In genomic region chr3:150409125-150409526, GRCh38 we compare ENCODE assay signal across 8 cellular contexts. TPM values are rescaled to one million over a fixed set of nuclear protein-coding genes. Genes with fewer than 3 reads are reported as not detected.
DNase-seq lines count a peak whose midpoint lies in the region; ATAC-seq and TF ChIP-seq lines count a peak whose summit lies in the region.

No MANE protein-coding gene starts in this region.

- ATAC-seq in central memory CD8-positive, alpha-beta T cell (replicated peaks; ENCODE audit: extremely low read depth, poor library complexity, severe bottlenecking), result no peak
- ATAC-seq in HG02678 (IDR thresholded peaks at IDR 0.05; ENCODE audit: unreplicated experiment) (no peak), GM18498 (IDR thresholded peaks at IDR 0.05; ENCODE audit: unreplicated experiment) (no peak)

- peak overlapping the region; percentile 96 to 99 (median 99) for H3K27ac Mint-ChIP-seq in IgD-negative memory B cell
- H3K27ac Mint-ChIP-seq in central memory CD8-positive, alpha-beta T cell (ENCODE audit: low read depth), result peak overlapping the region; percentile 95

- H3K36me3 ChIP-seq in GM06990 (ENCODE audit: control insufficient read depth, insufficient read depth, low read length), result no peaks in the 10 kb centered on the region
- H3K36me3 ChIP-seq in muscle layer of colon (ENCODE audit: insufficient read depth, low read length), result no peaks in the 10 kb centered on the region

- H3K27me3 ChIP-seq in GM06990 (replicated peaks; ENCODE audit: control insufficient read depth, insufficient read depth, low read length) (no peaks in the 10 kb centered on the region), muscle layer of colon (ENCODE audit: control insufficient read depth in 1 of 2, insufficient read depth in 2 of 2, low read length in 2 of 2) (no peaks in the 10 kb centered on the region)

- no peak for TF ChIP-seq CTCF in GM06990 (IDR thresholded peaks at IDR 0.05; ENCODE audit: insufficient read depth, low read length, poor library complexity, severe bottlenecking)

- peak overlapping the region; percentile 96 for H3K9ac ChIP-seq in muscle layer of colon (ENCODE audit: low read length)

- peaks cover 12% of the 10 kb centered on the region for H3K4me1 ChIP-seq in muscle layer of colon (ENCODE audit: insufficient read depth, low read length)

- H3K4me3 Mint-ChIP-seq in IgD-negative memory B cell, result peak overlapping the region; percentile 89 to 97 (median 96)
- peak overlapping the region; percentile 74 for H3K4me3 Mint-ChIP-seq in central memory CD8-positive, alpha-beta T cell

- H3K4me3 ChIP-seq in GM06990 (replicated peaks; ENCODE audit: low read depth, low read length), result peak overlapping the region; percentile 97
- H3K4me3 ChIP-seq in muscle layer of colon (ENCODE audit: low read depth in 1 of 2, low read length in 2 of 2), result peak overlapping the region; percentile 89 to 94

- peaks cover 30 to 37% (median 35%) of the 10 kb centered on the region in 3 donors for H3K4me1 Mint-ChIP-seq in IgD-negative memory B cell
- H3K4me1 Mint-ChIP-seq in central memory CD8-positive, alpha-beta T cell, result peaks cover 33% of the 10 kb centered on the region

- DNase-seq in GM06990 (ENCODE audit: extremely low read depth, insufficient read length) (no peak), dedifferentiated amniotic fluid mesenchymal stem cell (ENCODE audit: extremely low spot score) (no peak)
- DNase-seq in central memory CD8-positive, alpha-beta T cell (ENCODE audit: low spot score in 2 of 2), result peak in 1 of 2 donors; percentile 13
- DNase-seq in effector CD8-positive, alpha-beta T cell (lab: John Stamatoyannopoulos, UW), result no peak

- H3K9me3 ChIP-seq in muscle layer of colon (ENCODE audit: low read length), result no peaks in the 10 kb centered on the region

- peak overlapping the region; percentile 97 for H3K27ac ChIP-seq in muscle layer of colon (ENCODE audit: low read depth, low read length)

- H3K36me3 Mint-ChIP-seq in IgD-negative memory B cell, result peaks cover 1% of the 10 kb centered on the region
- H3K36me3 Mint-ChIP-seq in central memory CD8-positive, alpha-beta T cell (ENCODE audit: insufficient read depth), result peaks cover 28% of the 10 kb centered on the region

- no peaks in the 10 kb centered on the region for H3K27me3 Mint-ChIP-seq in IgD-negative memory B cell
- no peaks in the 10 kb centered on the region for H3K27me3 Mint-ChIP-seq in central memory CD8-positive, alpha-beta T cell

- H3K9me3 Mint-ChIP-seq in IgD-negative memory B cell, result no peaks in the 10 kb centered on the region
- no peaks in the 10 kb centered on the region for H3K9me3 Mint-ChIP-seq in central memory CD8-positive, alpha-beta T cell

RNA-seq across cellular contexts. Expression of gene TSC22D2, which starts 1.0 kb away (rescaled TPM):
- 13.8 TPM for polyA plus RNA-seq in IgD-negative memory B cell
